ENCODE assay signal across 16 cellular contexts in the genomic region with DNA sequence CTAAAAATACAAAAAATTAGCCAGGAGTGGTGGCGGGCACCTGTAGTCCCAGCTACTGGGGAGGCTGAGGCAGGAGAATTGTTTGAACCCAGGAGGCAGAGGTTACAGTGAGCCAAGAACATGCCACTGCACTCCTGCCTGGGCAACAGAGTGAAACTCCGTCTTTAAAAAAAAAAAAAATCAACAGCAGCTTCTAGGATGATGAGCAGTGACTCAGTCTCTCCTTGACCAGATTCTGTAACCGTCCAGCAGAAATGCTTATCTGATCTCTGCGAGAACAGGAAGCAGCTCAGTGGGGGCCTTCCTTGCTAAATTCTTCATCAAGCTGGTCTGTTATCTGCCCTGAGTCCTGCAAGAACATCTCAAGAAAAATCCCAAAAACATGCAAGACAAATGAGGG. TPM values are rescaled to one million over a fixed set of nuclear protein-coding genes. Genes with fewer than 3 reads are reported as not detected.
DNase-seq lines count a peak whose midpoint lies in the region; ATAC-seq and TF ChIP-seq lines count a peak whose summit lies in the region.
"Not testable (repeated sequence)": the region's sequence is repeated elsewhere in the genome, so short reads cannot be mapped to it uniquely, and the experiment has no call there.
"Had no signal": no experiment of that assay in that cellular context is flagged by ENCODE, and none has a peak within 500 bp of the region (broad histone marks: within the 10 kb centered on the region; RNA-seq: fewer than 3 reads in every experiment).

No MANE protein-coding gene starts in this region.

- H3K36me3 Mint-ChIP-seq in T-helper 2 cell treated with Interferon-gamma antibody and Interleukin-4, amounts not matched to agents 5 μg/mL and 100 μg/mL, for 36 hours (ENCODE audit: low read depth); activated naive CD8-positive, alpha-beta T cell treated with anti-CD3 and anti-CD28 coated beads, Interleukin-2, amount 50 U/mL, for 24 hours (ENCODE audit: low read depth): not testable (repeated sequence)

- peak; percentile 48 for ATAC-seq in activated naive CD8-positive, alpha-beta T cell treated with anti-CD3 and anti-CD28 coated beads, Interleukin-2, amount 50 U/mL, for 24 hours

- H3K9me3 Mint-ChIP-seq in T-helper 2 cell treated with Interferon-gamma antibody and Interleukin-4, amounts not matched to agents 5 μg/mL and 100 μg/mL, for 36 hours; activated naive CD8-positive, alpha-beta T cell treated with anti-CD3 and anti-CD28 coated beads, Interleukin-2, amount 50 U/mL, for 24 hours: not testable (repeated sequence)

- DNase-seq in Daoy (ENCODE audit: low read depth) = peak; percentile 33
- DNase-seq in HS-5 (ENCODE audit: low read depth) = peak; percentile 16
- DNase-seq in NCI-H226 = peak; percentile 68
- DNase-seq in T-helper 2 cell treated with Interferon-gamma antibody and Interleukin-4, amounts not matched to agents 5 μg/mL and 100 μg/mL, for 36 hours (ENCODE audit: low spot score) = peak; percentile 53
- DNase-seq in activated naive CD8-positive, alpha-beta T cell treated with anti-CD3 and anti-CD28 coated beads, Interleukin-2, amount 50 U/mL, for 24 hours = not testable (repeated sequence)
- DNase-seq in choroid plexus epithelial cell (ENCODE audit: low read depth) = peak; percentile 83
- peak; percentile 47 for DNase-seq in fibroblast of villous mesenchyme (ENCODE audit: low read depth)
- peak; percentile 29 for DNase-seq in renal cortical epithelial cell (ENCODE audit: low read depth)

- H3K27me3 Mint-ChIP-seq in T-helper 2 cell treated with Interferon-gamma antibody and Interleukin-4, amounts not matched to agents 5 μg/mL and 100 μg/mL, for 36 hours (ENCODE audit: low read depth); activated naive CD8-positive, alpha-beta T cell treated with anti-CD3 and anti-CD28 coated beads, Interleukin-2, amount 50 U/mL, for 24 hours: not testable (repeated sequence)

- not testable (repeated sequence) for H3K4me3 Mint-ChIP-seq in T-helper 2 cell treated with Interferon-gamma antibody and Interleukin-4, amounts not matched to agents 5 μg/mL and 100 μg/mL, for 36 hours; activated naive CD8-positive, alpha-beta T cell treated with anti-CD3 and anti-CD28 coated beads, Interleukin-2, amount 50 U/mL, for 24 hours

- not testable (repeated sequence) for TF ChIP-seq CTCF in choroid plexus epithelial cell (conservative IDR thresholded peaks at IDR 0.05; ENCODE audit: low read depth, low read length); fibroblast of villous mesenchyme (IDR thresholded peaks at IDR 0.05; ENCODE audit: insufficient read depth, low read depth, low read length)

- H3K4me1 Mint-ChIP-seq in T-helper 2 cell treated with Interferon-gamma antibody and Interleukin-4, amounts not matched to agents 5 μg/mL and 100 μg/mL, for 36 hours (ENCODE audit: low read depth); activated naive CD8-positive, alpha-beta T cell treated with anti-CD3 and anti-CD28 coated beads, Interleukin-2, amount 50 U/mL, for 24 hours: not testable (repeated sequence)

- peak overlapping the region; percentile 49 for H3K27ac Mint-ChIP-seq in T-helper 2 cell treated with Interferon-gamma antibody and Interleukin-4, amounts not matched to agents 5 μg/mL and 100 μg/mL, for 36 hours
- not testable (repeated sequence) for H3K27ac Mint-ChIP-seq in activated naive CD8-positive, alpha-beta T cell treated with anti-CD3 and anti-CD28 coated beads, Interleukin-2, amount 50 U/mL, for 24 hours

- H3K4me3 ChIP-seq in choroid plexus epithelial cell (ENCODE audit: low read depth, low read length); fibroblast of villous mesenchyme (ENCODE audit: low read depth, low read length): not testable (repeated sequence)

RNA-seq across cellular contexts. Expression of gene ANXA8, which starts 2.0 kb away (rescaled TPM):
- 9.7 and 10.1 TPM in 2 replicates for total RNA-seq in Daoy (2014; rRNA removed; shearing (Covaris generic))
- 3.9 and 7.4 TPM in 2 replicates for total RNA-seq in fibroblast of villous mesenchyme
- 0.30 and 6.1 TPM in 2 replicates for total RNA-seq in renal cortical epithelial cell
- total RNA-seq: CD4-positive, CD25-positive, alpha-beta regulatory T cell; natural killer cell; Peyer's patch; pulmonary artery endothelial cell; skeletal muscle tissue had no signal

RNA-seq across cellular contexts. Expression of gene FAM25G, which starts 5.6 kb away (rescaled TPM):
- total RNA-seq in Daoy (2014; rRNA removed; shearing (Covaris generic)) = not detected in 2 replicates
- total RNA-seq in fibroblast of villous mesenchyme = not detected in 2 replicates
- total RNA-seq in renal cortical epithelial cell = not detected in 2 replicates
- total RNA-seq: CD4-positive, CD25-positive, alpha-beta regulatory T cell; mononuclear cell; natural killer cell; omental fat pad; Peyer's patch; pulmonary artery endothelial cell; SJSA1; skeletal muscle tissue had no signal

RNA-seq across cellular contexts. Expression of gene AGAP9, which starts 37.5 kb away (rescaled TPM):
- 1.3 and 2.6 TPM in 2 replicates for total RNA-seq in Daoy (2014; rRNA removed; shearing (Covaris generic))
- total RNA-seq in fibroblast of villous mesenchyme (4.7 and 5.2 TPM in 2 replicates), renal cortical epithelial cell (0.35 and 6.8 TPM in 2 replicates)
